26 cellular contexts compared by ENCODE assay signal in genomic region chr2:215377283-215377682, GRCh38.
"Had no signal": no experiment of that assay in that cellular context is flagged by ENCODE, and none has a peak within 500 bp of the region (broad histone marks: within the 10 kb centered on the region; RNA-seq: fewer than 3 reads in every experiment).

No MANE protein-coding gene starts in this region.

- H2AFZ ChIP-seq: hepatocyte had no signal

- H3K27me3 ChIP-seq: colonic mucosa, dorsolateral prefrontal cortex, hepatocyte, testis had no signal

- H3K9me3 Mint-ChIP-seq: activated CD4-positive, alpha-beta T cell treated with anti-CD3 and anti-CD28 coated beads, Interleukin-2, amount 10 ng/mL, durations not matched to agents 24 days and 14 days; activated naive CD4-positive, alpha-beta T cell treated with anti-CD3 and anti-CD28 coated beads, Interleukin-2, amount 10 ng/mL, durations not matched to agents 7 days and 5 days; activated naive CD8-positive, alpha-beta T cell treated with anti-CD3 and anti-CD28 coated beads, Interleukin-2, amount 50 U/mL, for 24 hours; brain; endodermal cell; immature natural killer cell; nephron progenitor cell; type B pancreatic cell had no signal

- H3K27ac ChIP-seq: colonic mucosa, dorsolateral prefrontal cortex, hepatocyte, testis had no signal

- H3K4me1 ChIP-seq: colonic mucosa, testis had no signal

- H3K4me1 Mint-ChIP-seq: activated CD4-positive, alpha-beta memory T cell treated with anti-CD3 and anti-CD28 coated beads, Interleukin-2, amount 10 ng/mL, durations not matched to agents 7 days and 5 days; activated CD4-positive, alpha-beta T cell treated with anti-CD3 and anti-CD28 coated beads, Interleukin-2, amount 10 ng/mL, durations not matched to agents 24 days and 14 days; activated naive CD4-positive, alpha-beta T cell treated with anti-CD3 and anti-CD28 coated beads, Interleukin-2, amount 10 ng/mL, durations not matched to agents 7 days and 5 days; activated naive CD8-positive, alpha-beta T cell treated with anti-CD3 and anti-CD28 coated beads, Interleukin-2, amount 50 U/mL, for 24 hours; brain; endodermal cell; immature natural killer cell; nephron progenitor cell had no signal

- H3K9me3 ChIP-seq: colonic mucosa, testis had no signal

- DNase-seq: activated CD4-positive, alpha-beta memory T cell treated with anti-CD3 and anti-CD28 coated beads, Interleukin-2, amount 10 ng/mL, durations not matched to agents 7 days and 5 days; activated CD4-positive, alpha-beta T cell treated with anti-CD3 and anti-CD28 coated beads, Interleukin-2, amount 10 ng/mL, durations not matched to agents 24 days and 14 days; activated effector memory CD4-positive, alpha-beta T cell treated with anti-CD3 and anti-CD28 coated beads, Interleukin-2, amount 50 U/mL, for 16 hours; activated naive CD4-positive, alpha-beta T cell treated with anti-CD3 and anti-CD28 coated beads, Interleukin-2, amount 10 ng/mL, durations not matched to agents 7 days and 5 days; activated naive CD8-positive, alpha-beta T cell treated with anti-CD3 and anti-CD28 coated beads, Interleukin-2, amount 50 U/mL, for 24 hours; activated T-cell treated with anti-CD3 and anti-CD28 coated beads for 4 hours; anterior cingulate cortex; central memory CD4-positive, alpha-beta T cell; colonic mucosa; dorsolateral prefrontal cortex; endodermal cell; foreskin melanocyte; immature natural killer cell; kidney glomerular epithelial cell; left ventricle myocardium superior; mammary epithelial cell; nephron progenitor cell; stimulated activated CD4-positive, alpha-beta T cell treated with anti-CD3 and anti-CD28 coated beads, Interleukin-2, amount 100 ng/mL, for 48 hours; stimulated activated CD8-positive, alpha-beta memory T cell treated with anti-CD3 and anti-CD28 coated beads, Interleukin-4, amount 100 ng/mL, for 48 hours; stimulated activated naive CD4-positive, alpha-beta T cell; testis had no signal

- H3K27ac Mint-ChIP-seq: activated CD4-positive, alpha-beta memory T cell treated with anti-CD3 and anti-CD28 coated beads, Interleukin-2, amount 10 ng/mL, durations not matched to agents 7 days and 5 days; activated CD4-positive, alpha-beta T cell treated with anti-CD3 and anti-CD28 coated beads, Interleukin-2, amount 10 ng/mL, durations not matched to agents 24 days and 14 days; activated naive CD4-positive, alpha-beta T cell treated with anti-CD3 and anti-CD28 coated beads, Interleukin-2, amount 10 ng/mL, durations not matched to agents 7 days and 5 days; activated naive CD8-positive, alpha-beta T cell treated with anti-CD3 and anti-CD28 coated beads, Interleukin-2, amount 50 U/mL, for 24 hours; endodermal cell; immature natural killer cell; nephron progenitor cell; T-helper 1 cell treated with Interleukin-12 subunit alpha and Interleukin-12 subunit beta and Interleukin-4 antibody, amounts not matched to agents 30 μg/mL and 1 μg/mL, for 36 hours; type B pancreatic cell had no signal

- H3K79me2 ChIP-seq: hepatocyte had no signal

- H3K4me3 ChIP-seq: colonic mucosa, dorsolateral prefrontal cortex, hepatocyte, testis had no signal

- H3K4me3 Mint-ChIP-seq: activated CD4-positive, alpha-beta memory T cell treated with anti-CD3 and anti-CD28 coated beads, Interleukin-2, amount 10 ng/mL, durations not matched to agents 7 days and 5 days; activated CD4-positive, alpha-beta T cell treated with anti-CD3 and anti-CD28 coated beads, Interleukin-2, amount 10 ng/mL, durations not matched to agents 24 days and 14 days; activated naive CD4-positive, alpha-beta T cell treated with anti-CD3 and anti-CD28 coated beads, Interleukin-2, amount 10 ng/mL, durations not matched to agents 7 days and 5 days; activated naive CD8-positive, alpha-beta T cell treated with anti-CD3 and anti-CD28 coated beads, Interleukin-2, amount 50 U/mL, for 24 hours; brain; endodermal cell; immature natural killer cell; nephron progenitor cell; T-helper 1 cell treated with Interleukin-12 subunit alpha and Interleukin-12 subunit beta and Interleukin-4 antibody, amounts not matched to agents 30 μg/mL and 1 μg/mL, for 36 hours; type B pancreatic cell had no signal

- ATAC-seq: activated naive CD8-positive, alpha-beta T cell treated with anti-CD3 and anti-CD28 coated beads, Interleukin-2, amount 50 U/mL, for 24 hours; left ventricle myocardium superior; sciatic nerve had no signal

- H3K36me3 ChIP-seq: colonic mucosa had no signal
